ENCODE assay signal across 11 cellular contexts in the genomic region with DNA sequence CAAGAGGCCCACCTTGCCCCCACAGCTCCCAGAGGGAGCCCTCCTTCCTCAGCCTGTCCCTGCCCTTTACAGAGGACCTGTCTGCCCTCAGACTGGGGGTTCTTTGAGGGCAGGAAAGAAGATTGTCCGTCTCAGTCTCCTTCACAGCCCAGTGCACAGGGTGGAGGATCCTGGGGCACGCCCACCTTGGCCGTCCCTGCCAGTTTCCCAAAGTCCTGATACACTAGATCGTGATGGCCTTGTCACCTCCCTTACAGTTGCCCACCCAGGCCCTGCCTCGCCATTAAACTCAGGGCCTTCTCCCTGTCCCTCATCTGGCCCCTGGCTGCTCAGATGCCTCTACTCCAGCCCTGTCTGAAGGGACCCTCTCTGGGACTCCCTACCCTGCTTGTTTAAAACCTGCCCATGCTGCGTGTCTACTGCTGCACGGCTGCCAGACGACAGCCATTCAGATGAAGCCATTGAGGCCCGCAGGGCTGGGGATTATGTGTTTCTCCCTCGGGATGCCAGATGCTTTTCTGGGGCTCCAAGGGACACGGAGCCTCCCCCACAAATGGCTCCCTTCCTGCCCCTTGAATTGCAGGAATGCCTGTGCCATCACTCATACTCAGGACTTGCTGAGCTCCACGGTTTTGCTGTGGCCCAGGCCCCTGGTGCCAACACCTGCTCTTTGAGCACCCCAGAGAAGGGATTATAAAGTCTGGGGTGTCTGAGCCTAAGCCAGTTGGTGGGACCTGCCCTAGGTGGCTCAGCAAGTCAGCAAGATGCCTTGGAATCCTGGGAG. TPM values are rescaled to one million over a fixed set of nuclear protein-coding genes. Genes with fewer than 3 reads are reported as not detected.
DNase-seq lines count a peak whose midpoint lies in the region; ATAC-seq and TF ChIP-seq lines count a peak whose summit lies in the region.
"Had no signal": no experiment of that assay in that cellular context is flagged by ENCODE, and none has a peak within 500 bp of the region (broad histone marks: within the 10 kb centered on the region; RNA-seq: fewer than 3 reads in every experiment).

No MANE protein-coding gene starts in this region.

- no peaks in the 10 kb centered on the region for H3K36me3 ChIP-seq in smooth muscle cell (ENCODE audit: low read depth)
- no peaks in the 10 kb centered on the region for H3K36me3 ChIP-seq in gastroesophageal sphincter

- no peak for ATAC-seq in activated CD4-positive, CD25-positive, alpha-beta regulatory T cell treated with anti-CD3 and anti-CD28 coated beads, Interleukin-2, amount 50 U/mL, for 24 hours
- no peak for ATAC-seq in gastroesophageal sphincter
- no peak for ATAC-seq in HG02938 (IDR thresholded peaks at IDR 0.05; ENCODE audit: unreplicated experiment)
- ATAC-seq: activated T-helper 17 cell treated with anti-CD3 and anti-CD28 coated beads, Interleukin-2, amount 50 U/mL, for 72 hours had no signal

- no peak overlapping the region for H3K9ac ChIP-seq in smooth muscle cell (ENCODE audit: low read depth)

- H3K27ac ChIP-seq in smooth muscle cell (ENCODE audit: low read depth) (peak overlapping the region; percentile 64), gastroesophageal sphincter (peak overlapping the region in 1 of 4 donors; percentile 61)

- peak overlapping the region; percentile 47 for H2AFZ ChIP-seq in smooth muscle cell (ENCODE audit: low read depth)

- no peak for TF ChIP-seq EP300 in gastroesophageal sphincter (IDR thresholded peaks at IDR 0.05)

- H3K27me3 ChIP-seq in smooth muscle cell (ENCODE audit: low read depth): no peaks in the 10 kb centered on the region
- no peaks in the 10 kb centered on the region for H3K27me3 ChIP-seq in gastroesophageal sphincter

- 40% methylated on average over 12 of the region's 12 CpGs for WGBS in smooth muscle cell (ENCODE audit: low lambda C conversion rate)
- WGBS in gastroesophageal sphincter (ENCODE audit: low coverage in 1 of 2), 2 donors: 80% methylated on average over 5 of the region's 12 CpGs; no CpG with 5 or more reads in 1 of the 2 donors

- H3F3A ChIP-seq in smooth muscle cell (ENCODE audit: low read depth): peaks cover 5% of the 10 kb centered on the region

- DNase-seq in activated CD4-positive, CD25-positive, alpha-beta regulatory T cell treated with anti-CD3 and anti-CD28 coated beads, Interleukin-2, amount 50 U/mL, for 72 hours: peak; percentile 19
- DNase-seq in T1000 (lab: John Stamatoyannopoulos, UW) (peak; percentile 1), islet precursor cell (peak; percentile 76), smooth muscle cell (lab: John Stamatoyannopoulos, UW; ENCODE audit: unreplicated experiment) (no peak), NCI-H2029 treated with DMSO at 0.1 percent for 48 hours (lab: John Stamatoyannopoulos, UW) (no peak)
- DNase-seq: naive B cell; stimulated activated CD4-positive, alpha-beta T cell treated with anti-CD3 and anti-CD28 coated beads, Interleukin-1b, Interleukin-23, amount 100 ng/mL, for 48 hours had no signal

- H3K4me1 ChIP-seq in smooth muscle cell (ENCODE audit: low read depth) (peaks cover 5% of the 10 kb centered on the region), gastroesophageal sphincter (peaks cover 0 to 55% (median 15%) of the 10 kb centered on the region in 3 donors)

- no peaks in the 10 kb centered on the region for H4K20me1 ChIP-seq in smooth muscle cell (ENCODE audit: low read depth)

- peak overlapping the region; percentile 30 for H3K4me2 ChIP-seq in smooth muscle cell

- H3K79me2 ChIP-seq in smooth muscle cell (ENCODE audit: low read depth): no peaks in the 10 kb centered on the region

- no peaks in the 10 kb centered on the region for H3K9me3 ChIP-seq in smooth muscle cell (replicated peaks; ENCODE audit: low read depth)
- H3K9me3 ChIP-seq in gastroesophageal sphincter: no peaks in the 10 kb centered on the region

- TF ChIP-seq POLR2A in gastroesophageal sphincter (IDR thresholded peaks at IDR 0.05): no peak

- no peak for TF ChIP-seq CTCF in smooth muscle cell (IDR thresholded peaks at IDR 0.05; ENCODE audit: borderline replicate concordance, insufficient read depth, poor library complexity, severe bottlenecking)
- TF ChIP-seq CTCF in gastroesophageal sphincter (IDR thresholded peaks at IDR 0.05): no peak

- H3K4me3 ChIP-seq in smooth muscle cell: no peak overlapping the region
- no peak overlapping the region for H3K4me3 ChIP-seq in gastroesophageal sphincter

RNA-seq across cellular contexts. Expression of a gene that starts 27.8 kb away (rescaled TPM):
- total RNA-seq in smooth muscle cell (under 0.01 TPM in 1 of 2 replicates, not detected in the other), gastroesophageal sphincter (1 to 10 TPM in 3 of 4 donors, under 1 TPM in 1; 0.67 to 6.4 (median 1.9) TPM)
- polyA plus RNA-seq in smooth muscle cell: 0.22 TPM in 1 of 2 replicates, not detected in the other
- total RNA-seq: activated T-helper 17 cell treated with anti-CD3 and anti-CD28 coated beads, Interleukin-2, amount 50 U/mL, for 72 hours had no signal

RNA-seq across cellular contexts. Expression of a gene that starts 57.4 kb away (rescaled TPM):
- total RNA-seq in smooth muscle cell (56.9 and 74.5 TPM in 2 replicates), gastroesophageal sphincter (100 to 1,000 TPM in 2 of 4 donors, 10 to 100 TPM in 2; 81.1 to 129 (median 97.0) TPM)
- polyA plus RNA-seq in smooth muscle cell: 31.3 and 33.6 TPM in 2 replicates

RNA-seq across cellular contexts. Expression of a gene that starts 57.8 kb away (rescaled TPM):
- total RNA-seq in smooth muscle cell (2.7 and 3.2 TPM in 2 replicates), gastroesophageal sphincter (10 to 100 TPM in 3 of 4 donors, 1 to 10 TPM in 1; 9.9 to 33.9 (median 24.5) TPM)
- 4.0 and 5.8 TPM in 2 replicates for polyA plus RNA-seq in smooth muscle cell

Comparison
In these comparisons a context has a peak if more than half of its experiments do, and no peak if none do; other contexts are left out.
1. DNase-seq: peak in activated CD4-positive, CD25-positive, alpha-beta regulatory T cell treated with anti-CD3 and anti-CD28 coated beads, Interleukin-2, amount 50 U/mL, for 72 hours (single experiment), T1000 (single experiment) and islet precursor cell (single experiment); none in smooth muscle cell (single experiment) and NCI-H2029 treated with DMSO at 0.1 percent for 48 hours (single experiment).